In the genomic region with DNA sequence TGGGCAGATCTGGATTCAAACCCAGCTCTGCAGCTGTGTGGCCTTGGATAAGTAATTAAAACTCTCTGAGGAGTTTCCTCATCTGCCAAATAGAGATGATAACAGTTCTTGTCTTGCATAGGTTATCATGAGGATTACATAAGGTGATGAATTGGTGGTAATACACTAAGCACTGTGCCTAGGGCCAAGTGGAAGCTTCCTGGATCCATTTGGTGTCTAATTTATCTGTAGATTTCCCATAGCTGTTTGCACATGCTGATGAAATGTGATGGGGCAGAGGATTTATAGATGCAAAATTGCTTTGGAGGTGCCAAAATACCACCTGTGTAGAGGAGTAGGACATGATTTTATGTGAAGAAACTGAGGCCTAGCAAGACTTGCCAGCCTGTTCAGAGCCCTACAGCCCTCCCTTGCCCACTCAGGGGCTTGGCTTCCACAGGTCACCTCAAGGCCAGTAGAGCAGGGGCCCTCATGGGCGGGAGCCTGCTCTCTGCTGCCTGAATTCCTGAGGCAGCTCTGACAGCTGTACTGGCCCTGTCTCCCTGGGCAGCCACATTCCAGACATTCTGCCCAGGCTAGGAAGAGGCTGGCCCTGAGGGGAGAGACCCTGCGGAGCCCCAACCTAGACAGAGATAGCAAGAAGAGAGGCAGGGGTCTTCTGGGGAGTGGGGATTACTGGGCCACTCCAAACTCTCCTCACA, we compare ENCODE assay signal across 1 cellular context.
TF ChIP-seq lines count a peak whose summit lies in the region.

No MANE protein-coding gene starts in this region.

TF ChIP-seq in H1, 55 proteins besides CTCF, POLR2A, EP300 and RAD21:
- no peak for TF ChIP-seq CHD2 (IDR thresholded peaks at IDR 0.05; ENCODE audit: low read length)
- no peak for TF ChIP-seq SP1 (IDR thresholded peaks at IDR 0.05; ENCODE audit: low read depth, low read length)
- no peak for TF ChIP-seq NANOG (IDR thresholded peaks at IDR 0.05; ENCODE audit: insufficient read depth, low read depth, low read length, poor library complexity, severe bottlenecking)
- TF ChIP-seq, protein P1, sequence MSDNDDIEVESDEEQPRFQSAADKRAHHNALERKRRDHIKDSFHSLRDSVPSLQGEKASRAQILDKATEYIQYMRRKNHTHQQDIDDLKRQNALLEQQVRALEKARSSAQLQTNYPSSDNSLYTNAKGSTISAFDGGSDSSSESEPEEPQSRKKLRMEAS (IDR thresholded peaks at IDR 0.05), result peak; percentile 67
- TF ChIP-seq YY1 (IDR thresholded peaks at IDR 0.05; ENCODE audit: low read depth, low read length), result peak; percentile 61; the same call in 1 of the 2 replicates
- TF ChIP-seq, protein P2, sequence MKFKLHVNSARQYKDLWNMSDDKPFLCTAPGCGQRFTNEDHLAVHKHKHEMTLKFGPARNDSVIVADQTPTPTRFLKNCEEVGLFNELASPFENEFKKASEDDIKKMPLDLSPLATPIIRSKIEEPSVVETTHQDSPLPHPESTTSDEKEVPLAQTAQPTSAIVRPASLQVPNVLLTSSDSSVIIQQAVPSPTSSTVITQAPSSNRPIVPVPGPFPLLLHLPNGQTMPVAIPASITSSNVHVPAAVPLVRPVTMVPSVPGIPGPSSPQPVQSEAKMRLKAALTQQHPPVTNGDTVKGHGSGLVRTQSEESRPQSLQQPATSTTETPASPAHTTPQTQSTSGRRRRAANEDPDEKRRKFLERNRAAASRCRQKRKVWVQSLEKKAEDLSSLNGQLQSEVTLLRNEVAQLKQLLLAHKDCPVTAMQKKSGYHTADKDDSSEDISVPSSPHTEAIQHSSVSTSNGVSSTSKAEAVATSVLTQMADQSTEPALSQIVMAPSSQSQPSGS (IDR thresholded peaks at IDR 0.05; ENCODE audit: low read length), result no peak
- TF ChIP-seq BACH1 (IDR thresholded peaks at IDR 0.05; ENCODE audit: low read length), result no peak
- 0 out of 2 replicates have a peak, but pooled peaks have one; percentile 14 for TF ChIP-seq RXRA (IDR thresholded peaks at IDR 0.05; ENCODE audit: insufficient read depth, low read depth, low read length)
- TF ChIP-seq TEAD4 (IDR thresholded peaks at IDR 0.05; ENCODE audit: low read depth, low read length), result peak; percentile 100
- peak; percentile 100 for TF ChIP-seq CTBP2 (IDR thresholded peaks at IDR 0.05; ENCODE audit: borderline replicate concordance, insufficient read depth, insufficient read length, low read length)
- TF ChIP-seq SAP30 (IDR thresholded peaks at IDR 0.05; ENCODE audit: insufficient read depth, insufficient replicate concordance, low read length), result peak; percentile 57
- TF ChIP-seq, protein P3, sequence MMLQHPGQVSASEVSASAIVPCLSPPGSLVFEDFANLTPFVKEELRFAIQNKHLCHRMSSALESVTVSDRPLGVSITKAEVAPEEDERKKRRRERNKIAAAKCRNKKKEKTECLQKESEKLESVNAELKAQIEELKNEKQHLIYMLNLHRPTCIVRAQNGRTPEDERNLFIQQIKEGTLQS (IDR thresholded peaks at IDR 0.05; ENCODE audit: insufficient read depth, low read depth, low read length), result no peak
- peak; percentile 98 to 99 for TF ChIP-seq SIN3A (conservative IDR thresholded peaks at IDR 0.05 in 1 of 2, IDR thresholded peaks at IDR 0.05 in 1 of 2; ENCODE audit: low read depth in 1 of 2, low read length in 2 of 2)
- TF ChIP-seq KDM5A (IDR thresholded peaks at IDR 0.05; ENCODE audit: low read length), result no peak
- no peak for TF ChIP-seq NRF1 (IDR thresholded peaks at IDR 0.05; ENCODE audit: low read depth, low read length)
- no peak; a peak in 2 of 4 replicates for TF ChIP-seq HDAC2 (IDR thresholded peaks at IDR 0.05; ENCODE audit: borderline replicate concordance in 1 of 2, low read depth in 2 of 2, low read length in 2 of 2)
TF ChIP-seq in H1: peak in this region for 7.
